ENCODE assay signal across 1 cellular context in the genomic region with DNA sequence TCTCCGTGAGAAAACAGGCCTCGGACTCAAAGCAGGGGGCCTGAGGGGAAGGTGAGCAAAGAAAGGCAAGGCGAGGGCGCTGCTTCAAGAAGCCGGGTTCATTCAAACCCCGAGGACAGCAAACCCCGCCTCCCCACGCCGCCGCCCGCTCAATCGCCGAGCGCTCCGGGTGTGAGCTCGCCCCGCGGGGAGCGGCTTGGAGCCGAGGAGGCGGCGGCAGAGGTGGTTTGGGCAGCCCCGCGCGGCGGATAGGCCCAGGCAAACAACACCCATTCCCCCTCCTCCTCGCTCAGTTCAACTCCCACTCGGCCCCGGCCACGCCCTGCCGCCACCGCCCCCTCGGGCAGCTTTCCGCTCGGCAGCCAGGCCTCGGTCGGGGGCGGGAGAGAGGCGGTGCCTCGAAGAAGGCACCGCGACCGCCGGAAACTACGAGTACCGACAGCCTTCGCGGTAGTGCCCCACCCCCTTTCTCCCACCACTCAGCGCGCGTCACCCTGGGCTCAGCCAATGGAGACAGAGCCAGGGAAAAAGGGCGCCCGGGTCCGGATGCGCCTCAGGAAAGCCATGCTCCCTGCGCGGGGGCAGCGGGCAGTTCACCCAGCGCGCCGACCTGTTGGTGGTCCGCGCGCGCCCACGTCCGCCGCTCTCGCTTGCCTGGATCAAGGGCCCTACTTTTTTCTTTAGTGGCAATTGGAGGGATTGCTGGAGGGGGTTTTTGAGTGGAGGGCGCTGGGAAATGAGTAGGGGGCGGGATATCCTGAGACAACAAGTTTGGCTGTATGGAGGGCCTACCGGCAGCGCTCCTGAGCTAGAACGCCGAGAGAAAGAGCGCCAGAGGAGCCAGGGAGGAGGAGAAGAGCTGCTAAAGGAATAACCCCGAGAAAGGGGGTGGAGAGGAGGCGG.
TF ChIP-seq lines count a peak whose summit lies in the region.

No MANE protein-coding gene starts in this region.

TF ChIP-seq in K562, 482 proteins besides CTCF, POLR2A, EP300 and RAD21 (continued from another document and continues in another):
- TF ChIP-seq, protein P1, sequence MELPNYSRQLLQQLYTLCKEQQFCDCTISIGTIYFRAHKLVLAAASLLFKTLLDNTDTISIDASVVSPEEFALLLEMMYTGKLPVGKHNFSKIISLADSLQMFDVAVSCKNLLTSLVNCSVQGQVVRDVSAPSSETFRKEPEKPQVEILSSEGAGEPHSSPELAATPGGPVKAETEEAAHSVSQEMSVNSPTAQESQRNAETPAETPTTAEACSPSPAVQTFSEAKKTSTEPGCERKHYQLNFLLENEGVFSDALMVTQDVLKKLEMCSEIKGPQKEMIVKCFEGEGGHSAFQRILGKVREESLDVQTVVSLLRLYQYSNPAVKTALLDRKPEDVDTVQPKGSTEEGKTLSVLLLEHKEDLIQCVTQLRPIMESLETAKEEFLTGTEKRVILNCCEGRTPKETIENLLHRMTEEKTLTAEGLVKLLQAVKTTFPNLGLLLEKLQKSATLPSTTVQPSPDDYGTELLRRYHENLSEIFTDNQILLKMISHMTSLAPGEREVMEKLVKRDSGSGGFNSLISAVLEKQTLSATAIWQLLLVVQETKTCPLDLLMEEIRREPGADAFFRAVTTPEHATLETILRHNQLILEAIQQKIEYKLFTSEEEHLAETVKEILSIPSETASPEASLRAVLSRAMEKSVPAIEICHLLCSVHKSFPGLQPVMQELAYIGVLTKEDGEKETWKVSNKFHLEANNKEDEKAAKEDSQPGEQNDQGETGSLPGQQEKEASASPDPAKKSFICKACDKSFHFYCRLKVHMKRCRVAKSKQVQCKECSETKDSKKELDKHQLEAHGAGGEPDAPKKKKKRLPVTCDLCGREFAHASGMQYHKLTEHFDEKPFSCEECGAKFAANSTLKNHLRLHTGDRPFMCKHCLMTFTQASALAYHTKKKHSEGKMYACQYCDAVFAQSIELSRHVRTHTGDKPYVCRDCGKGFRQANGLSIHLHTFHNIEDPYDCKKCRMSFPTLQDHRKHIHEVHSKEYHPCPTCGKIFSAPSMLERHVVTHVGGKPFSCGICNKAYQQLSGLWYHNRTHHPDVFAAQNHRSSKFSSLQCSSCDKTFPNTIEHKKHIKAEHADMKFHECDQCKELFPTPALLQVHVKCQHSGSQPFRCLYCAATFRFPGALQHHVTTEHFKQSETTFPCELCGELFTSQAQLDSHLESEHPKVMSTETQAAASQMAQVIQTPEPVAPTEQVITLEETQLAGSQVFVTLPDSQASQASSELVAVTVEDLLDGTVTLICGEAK (IDR thresholded peaks at IDR 0.05) = peak; percentile 29; the same call in 1 of the 2 replicates
- TF ChIP-seq, protein P1 (CRISPR knock-in tag; IDR thresholded peaks at IDR 0.05) = no peak
- no peak for TF ChIP-seq PTRF (tag; IDR thresholded peaks at IDR 0.05)
- no peak for TF ChIP-seq MED1 (CRISPR knock-in tag; IDR thresholded peaks at IDR 0.05; ENCODE audit: borderline replicate concordance)
- TF ChIP-seq NCOA6 (IDR thresholded peaks at IDR 0.05) = no peak
- TF ChIP-seq ILF3 (IDR thresholded peaks at IDR 0.05; ENCODE audit: borderline replicate concordance) = no peak
- no peak for TF ChIP-seq BCOR (IDR thresholded peaks at IDR 0.05)
- no peak for TF ChIP-seq CEBPG (CRISPR knock-in tag; IDR thresholded peaks at IDR 0.05)
- no peak for TF ChIP-seq CEBPG (tag; conservative IDR thresholded peaks at IDR 0.05 in 1 of 2, IDR thresholded peaks at IDR 0.05 in 1 of 2)
- TF ChIP-seq, protein P2, sequence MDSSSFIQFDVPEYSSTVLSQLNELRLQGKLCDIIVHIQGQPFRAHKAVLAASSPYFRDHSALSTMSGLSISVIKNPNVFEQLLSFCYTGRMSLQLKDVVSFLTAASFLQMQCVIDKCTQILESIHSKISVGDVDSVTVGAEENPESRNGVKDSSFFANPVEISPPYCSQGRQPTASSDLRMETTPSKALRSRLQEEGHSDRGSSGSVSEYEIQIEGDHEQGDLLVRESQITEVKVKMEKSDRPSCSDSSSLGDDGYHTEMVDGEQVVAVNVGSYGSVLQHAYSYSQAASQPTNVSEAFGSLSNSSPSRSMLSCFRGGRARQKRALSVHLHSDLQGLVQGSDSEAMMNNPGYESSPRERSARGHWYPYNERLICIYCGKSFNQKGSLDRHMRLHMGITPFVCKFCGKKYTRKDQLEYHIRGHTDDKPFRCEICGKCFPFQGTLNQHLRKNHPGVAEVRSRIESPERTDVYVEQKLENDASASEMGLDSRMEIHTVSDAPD (CRISPR knock-in tag; IDR thresholded peaks at IDR 0.05) = no peak
- no peak for TF ChIP-seq TAF15 (IDR thresholded peaks at IDR 0.05; ENCODE audit: low read depth, low read length)
- no peak for TF ChIP-seq HOXB6 (CRISPR knock-in tag; IDR thresholded peaks at IDR 0.05; ENCODE audit: borderline replicate concordance)
- TF ChIP-seq POLR2AphosphoS2 (IDR thresholded peaks at IDR 0.05; ENCODE audit: low read length) = no peak
- TF ChIP-seq ZFPM2 (CRISPR knock-in tag; IDR thresholded peaks at IDR 0.05) = no peak
- peak; percentile 66 for TF ChIP-seq MYC (IDR thresholded peaks at IDR 0.05; ENCODE audit: low read depth, low read length)
- TF ChIP-seq MYC (CRISPR knock-in tag; IDR thresholded peaks at IDR 0.05; ENCODE audit: borderline replicate concordance, low read depth) = 0 out of 2 replicates have a peak, but pooled peaks have one; percentile 70
- TF ChIP-seq BACH1 (tag; IDR thresholded peaks at IDR 0.05) = no peak
- TF ChIP-seq, protein P3, sequence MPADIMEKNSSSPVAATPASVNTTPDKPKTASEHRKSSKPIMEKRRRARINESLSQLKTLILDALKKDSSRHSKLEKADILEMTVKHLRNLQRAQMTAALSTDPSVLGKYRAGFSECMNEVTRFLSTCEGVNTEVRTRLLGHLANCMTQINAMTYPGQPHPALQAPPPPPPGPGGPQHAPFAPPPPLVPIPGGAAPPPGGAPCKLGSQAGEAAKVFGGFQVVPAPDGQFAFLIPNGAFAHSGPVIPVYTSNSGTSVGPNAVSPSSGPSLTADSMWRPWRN (IDR thresholded peaks at IDR 0.05; ENCODE audit: low read depth) = no peak
- TF ChIP-seq, protein P4, sequence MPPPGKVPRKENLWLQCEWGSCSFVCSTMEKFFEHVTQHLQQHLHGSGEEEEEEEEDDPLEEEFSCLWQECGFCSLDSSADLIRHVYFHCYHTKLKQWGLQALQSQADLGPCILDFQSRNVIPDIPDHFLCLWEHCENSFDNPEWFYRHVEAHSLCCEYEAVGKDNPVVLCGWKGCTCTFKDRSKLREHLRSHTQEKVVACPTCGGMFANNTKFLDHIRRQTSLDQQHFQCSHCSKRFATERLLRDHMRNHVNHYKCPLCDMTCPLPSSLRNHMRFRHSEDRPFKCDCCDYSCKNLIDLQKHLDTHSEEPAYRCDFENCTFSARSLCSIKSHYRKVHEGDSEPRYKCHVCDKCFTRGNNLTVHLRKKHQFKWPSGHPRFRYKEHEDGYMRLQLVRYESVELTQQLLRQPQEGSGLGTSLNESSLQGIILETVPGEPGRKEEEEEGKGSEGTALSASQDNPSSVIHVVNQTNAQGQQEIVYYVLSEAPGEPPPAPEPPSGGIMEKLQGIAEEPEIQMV (tag; conservative IDR thresholded peaks at IDR 0.05; ENCODE audit: low read depth) = no peak
- no peak for TF ChIP-seq NONO (IDR thresholded peaks at IDR 0.05; ENCODE audit: low read depth in 2 of 2, low read length in 1 of 2)
- no peak for TF ChIP-seq ZNF780A (CRISPR knock-in tag; IDR thresholded peaks at IDR 0.05)
- peak in 1 of 2 experiments; percentile 38; a peak in 1 of 4 replicates for TF ChIP-seq KDM4B (IDR thresholded peaks at IDR 0.05; ENCODE audit: borderline replicate concordance in 2 of 2, low read depth in 1 of 2)
- no peak for TF ChIP-seq MIER1 (IDR thresholded peaks at IDR 0.05; ENCODE audit: low read depth)
- peak in 1 of 2 experiments; percentile 46; a peak in 1 of 4 replicates for TF ChIP-seq SRF (CRISPR knock-in tag; IDR thresholded peaks at IDR 0.05)
- TF ChIP-seq POLR2B (IDR thresholded peaks at IDR 0.05; ENCODE audit: low read depth, partially characterized antibody) = peak; percentile 82
- no peak for TF ChIP-seq TAL1 (IDR thresholded peaks at IDR 0.05)
- TF ChIP-seq MAFG (tag; conservative IDR thresholded peaks at IDR 0.05) = no peak
- TF ChIP-seq RBBP5 (IDR thresholded peaks at IDR 0.05; ENCODE audit: borderline replicate concordance, insufficient read depth, low read length, poor library complexity, severe bottlenecking) = peak; percentile 2
- TF ChIP-seq PPARD (CRISPR knock-in tag; IDR thresholded peaks at IDR 0.05) = no peak
- TF ChIP-seq, protein P5, sequence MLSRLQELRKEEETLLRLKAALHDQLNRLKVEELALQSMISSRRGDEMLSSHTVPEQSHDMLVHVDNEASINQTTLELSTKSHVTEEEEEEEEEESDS (CRISPR knock-in tag; IDR thresholded peaks at IDR 0.05) = no peak
- TF ChIP-seq ZNF696 (CRISPR knock-in tag; conservative IDR thresholded peaks at IDR 0.05) = no peak
- TF ChIP-seq, protein P6, sequence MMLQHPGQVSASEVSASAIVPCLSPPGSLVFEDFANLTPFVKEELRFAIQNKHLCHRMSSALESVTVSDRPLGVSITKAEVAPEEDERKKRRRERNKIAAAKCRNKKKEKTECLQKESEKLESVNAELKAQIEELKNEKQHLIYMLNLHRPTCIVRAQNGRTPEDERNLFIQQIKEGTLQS (IDR thresholded peaks at IDR 0.05) = no peak
- TF ChIP-seq, protein P6 (CRISPR knock-in tag; conservative IDR thresholded peaks at IDR 0.05) = 0 out of 2 replicates have a peak, but pooled peaks have one; percentile 19
- no peak for TF ChIP-seq TSC22D4 (tag; IDR thresholded peaks at IDR 0.05)
- TF ChIP-seq, protein P7, sequence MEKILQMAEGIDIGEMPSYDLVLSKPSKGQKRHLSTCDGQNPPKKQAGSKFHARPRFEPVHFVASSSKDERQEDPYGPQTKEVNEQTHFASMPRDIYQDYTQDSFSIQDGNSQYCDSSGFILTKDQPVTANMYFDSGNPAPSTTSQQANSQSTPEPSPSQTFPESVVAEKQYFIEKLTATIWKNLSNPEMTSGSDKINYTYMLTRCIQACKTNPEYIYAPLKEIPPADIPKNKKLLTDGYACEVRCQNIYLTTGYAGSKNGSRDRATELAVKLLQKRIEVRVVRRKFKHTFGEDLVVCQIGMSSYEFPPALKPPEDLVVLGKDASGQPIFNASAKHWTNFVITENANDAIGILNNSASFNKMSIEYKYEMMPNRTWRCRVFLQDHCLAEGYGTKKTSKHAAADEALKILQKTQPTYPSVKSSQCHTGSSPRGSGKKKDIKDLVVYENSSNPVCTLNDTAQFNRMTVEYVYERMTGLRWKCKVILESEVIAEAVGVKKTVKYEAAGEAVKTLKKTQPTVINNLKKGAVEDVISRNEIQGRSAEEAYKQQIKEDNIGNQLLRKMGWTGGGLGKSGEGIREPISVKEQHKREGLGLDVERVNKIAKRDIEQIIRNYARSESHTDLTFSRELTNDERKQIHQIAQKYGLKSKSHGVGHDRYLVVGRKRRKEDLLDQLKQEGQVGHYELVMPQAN (IDR thresholded peaks at IDR 0.05; ENCODE audit: borderline replicate concordance) = peak; percentile 91
- TF ChIP-seq, protein P8, sequence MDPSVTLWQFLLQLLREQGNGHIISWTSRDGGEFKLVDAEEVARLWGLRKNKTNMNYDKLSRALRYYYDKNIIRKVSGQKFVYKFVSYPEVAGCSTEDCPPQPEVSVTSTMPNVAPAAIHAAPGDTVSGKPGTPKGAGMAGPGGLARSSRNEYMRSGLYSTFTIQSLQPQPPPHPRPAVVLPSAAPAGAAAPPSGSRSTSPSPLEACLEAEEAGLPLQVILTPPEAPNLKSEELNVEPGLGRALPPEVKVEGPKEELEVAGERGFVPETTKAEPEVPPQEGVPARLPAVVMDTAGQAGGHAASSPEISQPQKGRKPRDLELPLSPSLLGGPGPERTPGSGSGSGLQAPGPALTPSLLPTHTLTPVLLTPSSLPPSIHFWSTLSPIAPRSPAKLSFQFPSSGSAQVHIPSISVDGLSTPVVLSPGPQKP (CRISPR knock-in tag; IDR thresholded peaks at IDR 0.05) = no peak
- peak in 1 of 3 experiments; percentile 84 for TF ChIP-seq YY1 (IDR thresholded peaks at IDR 0.05; ENCODE audit: borderline replicate concordance in 1 of 3, control insufficient read depth in 1 of 3, extremely low read depth in 1 of 3, insufficient read depth in 3 of 3, insufficient read length in 1 of 3, insufficient replicate concordance in 2 of 3, low read depth in 1 of 3, low read length in 2 of 3)
- peak; percentile 45 for TF ChIP-seq POLR2H (tag; IDR thresholded peaks at IDR 0.05; ENCODE audit: low read depth)
- TF ChIP-seq MTA1 (IDR thresholded peaks at IDR 0.05; ENCODE audit: borderline replicate concordance) = no peak
- TF ChIP-seq TGIF2 (CRISPR knock-in tag; IDR thresholded peaks at IDR 0.05) = no peak
- TF ChIP-seq XRCC4 (IDR thresholded peaks at IDR 0.05; ENCODE audit: extremely low read depth, insufficient read depth, insufficient read length) = no peak
- TF ChIP-seq TRIM24 (IDR thresholded peaks at IDR 0.05) = peak in 1 of 2 experiments; percentile 20; a peak in 1 of 4 replicates
